Comparison of ENCODE assay signal across 21 cellular contexts in genomic region chr22:23085351-23085671, GRCh38. TPM values are rescaled to one million over a fixed set of nuclear protein-coding genes. Genes with fewer than 3 reads are reported as not detected.
DNase-seq lines count a peak whose midpoint lies in the region; ATAC-seq, FAIRE-seq and TF ChIP-seq lines count a peak whose summit lies in the region.
"Had no signal": no experiment of that assay in that cellular context is flagged by ENCODE, and none has a peak within 500 bp of the region (broad histone marks: within the 10 kb centered on the region; RNA-seq: fewer than 3 reads in every experiment).

No MANE protein-coding gene starts in this region.

- no peak overlapping the region for H3K23ac ChIP-seq in trophoblast cell (ENCODE audit: low read length)

- no peak overlapping the region for H4K8ac ChIP-seq in trophoblast cell (ENCODE audit: low read depth, low read length)

- no peak for TF ChIP-seq EP300 in K562 (IDR thresholded peaks at IDR 0.05; ENCODE audit: low read length)
- no peak for TF ChIP-seq EP300 in transverse colon (IDR thresholded peaks at IDR 0.05; ENCODE audit: low read depth)

- H3K27ac ChIP-seq in K562 (ENCODE audit: extremely low read depth, low read depth, low read length) (no peak overlapping the region), trophoblast cell (ENCODE audit: low read depth, low read length) (no peak overlapping the region), transverse colon (no peak overlapping the region)

- CTCF ChIA-PET in K562 (lab: Yijun Ruan, JAX; ENCODE audit: low intra/inter-chr PET ratio): no interaction called here

- no peak overlapping the region for H2AFZ ChIP-seq in K562 (ENCODE audit: low read depth, low read length)
- H2AFZ ChIP-seq in trophoblast cell (ENCODE audit: insufficient read depth, low read length, poor library complexity): no peak overlapping the region
- H2AFZ ChIP-seq: GM23338 had no signal

- H4K20me1 ChIP-seq in K562 (replicated peaks; ENCODE audit: control insufficient read depth, insufficient read depth, low read length): peaks cover 76% of the 10 kb centered on the region

- no peak for TF ChIP-seq CTCF in K562 (IDR thresholded peaks at IDR 0.05 in 2 of 3, conservative IDR thresholded peaks at IDR 0.05 in 1 of 3; ENCODE audit: insufficient read depth in 2 of 3, low read depth in 1 of 3, low read length in 3 of 3)
- TF ChIP-seq CTCF in transverse colon (IDR thresholded peaks at IDR 0.05): no peak
- TF ChIP-seq CTCF in foreskin fibroblast (IDR thresholded peaks at IDR 0.05; ENCODE audit: low read depth, low read length): no peak

- H3K4me1 ChIP-seq in K562 (replicated peaks in 1 of 2; ENCODE audit: control insufficient read depth in 2 of 2, insufficient read depth in 2 of 2, low read length in 2 of 2) (peaks cover 17 to 38% of the 10 kb centered on the region in 2 experiments; a peak in 4 of 5 replicates), trophoblast cell (ENCODE audit: control insufficient read depth in 1 of 2, insufficient read depth in 2 of 2, low read length in 2 of 2) (no peaks in the 10 kb centered on the region), transverse colon (no peaks in the 10 kb centered on the region)

- H3K27me3 ChIP-seq in K562 (ENCODE audit: control insufficient read depth in 2 of 2, insufficient read depth in 2 of 2, low read length in 2 of 2) (peaks cover 74 to 88% of the 10 kb centered on the region in 2 experiments), trophoblast cell (ENCODE audit: insufficient read depth, low read length) (no peaks in the 10 kb centered on the region), transverse colon (no peaks in the 10 kb centered on the region)

- BruUV-seq in K562 (replicated peaks; lab: Mats Ljungman, UMichigan): no TSS peak

- H3K18ac ChIP-seq in trophoblast cell (ENCODE audit: low read length): no peak overlapping the region

- in situ Hi-C loops in G401 (cut with HindIII; ENCODE audit: low sequenced_read_pairs) (no loop called here), K562 (cut with MboI) (no loop called here), transverse colon (cut with MboI; ENCODE audit: low pct_ligation_motif_present in 1 of 4, low pct_unique_long_range_greater_than_20kb in 1 of 4, low sequenced_read_pairs in 3 of 4) (no loop called here)

- H3K9me3 ChIP-seq in K562 (replicated peaks; ENCODE audit: control insufficient read depth, insufficient read depth, low read depth, low read length) (no peaks in the 10 kb centered on the region), trophoblast cell (ENCODE audit: insufficient read depth, low read depth, low read length) (peaks cover 5% of the 10 kb centered on the region), transverse colon (no peaks in the 10 kb centered on the region)

- no peak; a peak in 1 of 4 replicates for TF ChIP-seq RAD21 in K562 (CRISPR knock-in tag; conservative IDR thresholded peaks at IDR 0.05 in 1 of 2, IDR thresholded peaks at IDR 0.05 in 1 of 2)

- no peak overlapping the region for H2BK5ac ChIP-seq in trophoblast cell (ENCODE audit: low read depth, low read length, poor library complexity)

- no peaks in the 10 kb centered on the region for H3K36me3 ChIP-seq in K562 (ENCODE audit: control insufficient read depth, insufficient read depth, low read length)
- H3K36me3 ChIP-seq in trophoblast cell (ENCODE audit: control insufficient read depth in 1 of 2, insufficient read depth in 2 of 2, low read length in 2 of 2): no peaks in the 10 kb centered on the region
- H3K36me3 ChIP-seq in transverse colon: no peaks in the 10 kb centered on the region

- no peak overlapping the region for H3K14ac ChIP-seq in trophoblast cell (ENCODE audit: low read length)

- H3K4me2 ChIP-seq in K562 (ENCODE audit: insufficient read depth, low read length): no peak overlapping the region
- no peak overlapping the region for H3K4me2 ChIP-seq in trophoblast cell (ENCODE audit: low read length)
- H3K4me2 ChIP-seq: GM23338 had no signal

- peak overlapping the region in 1 of 2 experiments; percentile 10; a peak in 1 of 4 replicates for H3K9ac ChIP-seq in K562 (ENCODE audit: insufficient read depth in 1 of 2, low read depth in 2 of 2, low read length in 2 of 2)
- H3K9ac ChIP-seq in trophoblast cell (ENCODE audit: low read length): peak overlapping the region; percentile 38

- no peak overlapping the region for H4K12ac ChIP-seq in trophoblast cell (ENCODE audit: low read depth, low read length)

- no peak overlapping the region for H2BK12ac ChIP-seq in trophoblast cell (ENCODE audit: low read length)

- H2BK120ac ChIP-seq in trophoblast cell (ENCODE audit: insufficient read depth, low read length, poor library complexity): no peak overlapping the region

- no peak for TF ChIP-seq POLR2A in K562 (conservative IDR thresholded peaks at IDR 0.05)
- no peak for TF ChIP-seq POLR2A in transverse colon (IDR thresholded peaks at IDR 0.05)

- intact Hi-C loops in K562 (cut with micrococcal nuclease) (no loop called here), transverse colon (cut with DNase I; ENCODE audit: low total_unique reads) (no loop called here)

- no peak overlapping the region for H2AK5ac ChIP-seq in trophoblast cell (ENCODE audit: low read length)

- H3K79me1 ChIP-seq in trophoblast cell (ENCODE audit: low read length): no peaks in the 10 kb centered on the region

- H3K79me2 ChIP-seq in K562 (ENCODE audit: control insufficient read depth, insufficient read depth, low read length) (no peaks in the 10 kb centered on the region), trophoblast cell (ENCODE audit: control insufficient read depth, insufficient read depth, low read length, poor library complexity) (no peaks in the 10 kb centered on the region)

- POLR2A ChIA-PET in K562 (lab: Yijun Ruan, JAX): interaction anchor here (0.6 to 9.9 kb wide), 11 partner anchors 12 to 469 kb away, joined by 3 to 178 read pairs (median 5); partner anchors contain the start of gene GNAZ

- WGBS in K562 (ENCODE audit: insufficient coverage, low coverage, missing lambda C conversion rate): 4% methylated on average over 3 of the region's 3 CpGs
- no CpG with 5 or more reads among the region's 3 CpGs for WGBS in trophoblast cell (ENCODE audit: extremely low coverage, insufficient coverage, insufficient read length)
- WGBS in transverse colon (ENCODE audit: low coverage in 1 of 2), 2 donors: 95% methylated on average over 3 of the region's 3 CpGs; no CpG with 5 or more reads in 1 of the 2 donors

- DNase-seq in G401 (ENCODE audit: low spot score) (peak; percentile 17), K562 (ENCODE audit: extremely low read depth in 1 of 4, low spot score in 3 of 4) (peak in 3 of 4 experiments; percentile 52 to 54 (median 54)), trophoblast cell (no peak), transverse colon (no peak), foreskin fibroblast (no peak)
- DNase-seq: Calu3; CD4-positive, alpha-beta T cell; CD8-positive, alpha-beta memory T cell; DMS153; DND-41; GDM1; H9 had no signal

- FAIRE-seq in K562 (lab: Jason Lieb, UNC): no peak
- FAIRE-seq: GM12878, GM19239 had no signal

- H4K91ac ChIP-seq in trophoblast cell (ENCODE audit: low read depth, low read length): no peak overlapping the region

- no peak overlapping the region for H3K4ac ChIP-seq in trophoblast cell (ENCODE audit: low read depth, low read length)

- H3K4me3 ChIP-seq in K562: no peak overlapping the region
- no peak overlapping the region for H3K4me3 ChIP-seq in trophoblast cell (ENCODE audit: low read depth, low read length)
- H3K4me3 ChIP-seq in transverse colon: no peak overlapping the region
- H3K4me3 ChIP-seq in foreskin fibroblast (ENCODE audit: low read depth in 1 of 2, low read length in 2 of 2): no peak overlapping the region
- H3K4me3 ChIP-seq: GM12878, GM23338 had no signal

- H3K9me1 ChIP-seq in K562 (ENCODE audit: control insufficient read depth, insufficient read depth, low read length): peaks cover 29% of the 10 kb centered on the region

- ATAC-seq in K562 (no peak), GM21360 (IDR thresholded peaks at IDR 0.05; ENCODE audit: unreplicated experiment) (no peak)
- ATAC-seq: GM12878, HCT116 had no signal

RNA-seq across cellular contexts. Expression of gene GNAZ, which starts 15.0 kb away (rescaled TPM):
- total RNA-seq in G401 (2014; rRNA removed; shearing (Covaris generic)): 13.0 and 17.2 TPM in 2 replicates
- total RNA-seq in K562 (2011; cell fraction: chromatin; rRNA removed; ENCODE audit: low replicate concordance): 0.79 and 1.2 TPM in 2 replicates
- total RNA-seq in K562 (2011; cell fraction: nucleolus; rRNA removed): 0.50 and 0.79 TPM in 2 replicates
- 0.29 and 0.46 TPM in 2 replicates for total RNA-seq in K562 (2011; cell fraction: nucleoplasm; rRNA removed)
- total RNA-seq in K562 (2014; rRNA removed): 0.14 and 0.24 TPM in 2 replicates
- 0.04 and 0.10 TPM in 2 replicates for total RNA-seq in K562 (2014; rRNA removed; fragmentation: Illumina TruSeq; extraction: Trizol)
- total RNA-seq in K562 (2015; rRNA removed; fragmentation: Illumina TruSeq; extraction: Trizol): 0.04 and 0.11 TPM in 2 replicates
- 0.22 and 0.74 TPM in 2 replicates for total RNA-seq in K562 (2021)
- polyA plus RNA-seq in K562 (2011; rRNA removed): 0.13 and 0.22 TPM in 2 replicates
- 0.15 and 0.31 TPM in 2 replicates for polyA plus RNA-seq in K562 (2011; cell fraction: cytosol; rRNA removed)
- polyA plus RNA-seq in K562 (2011; cell fraction: nucleus; rRNA removed): 0.35 and 0.60 TPM in 2 replicates
- 0.14 and 0.26 TPM in 2 replicates for polyA plus RNA-seq in K562 (2012)
- polyA plus RNA-seq in K562 (2014; fragmentation: Illumina TruSeq; extraction: Trizol): 0.12 and 0.13 TPM in 2 replicates
- not detected for polyA plus RNA-seq in K562 (2014; fragmentation: Nextera tagmentation; extraction: Ambion mirVana)
- polyA plus RNA-seq in K562 (2014; rRNA removed): 0.18 TPM in 1 of 2 replicates, not detected in the other
- polyA minus RNA-seq in K562 (2011; rRNA and poly(A)+ RNA removed): 0.21 and 0.32 TPM in 2 replicates
- polyA minus RNA-seq in K562 (2011; cell fraction: cytosol; rRNA and poly(A)+ RNA removed): 0.57 TPM in 1 of 2 replicates, not detected in the other
- 0.40 and 0.67 TPM in 2 replicates for polyA minus RNA-seq in K562 (2011; cell fraction: nucleus; rRNA and poly(A)+ RNA removed)
- polyA plus RNA-seq in trophoblast cell (2013): 0.89 and 1.0 TPM in 2 replicates
- 10 to 100 TPM in 2 of 4 donors, 1 to 10 TPM in 2; 2.7 to 14.7 (median 7.8) TPM for total RNA-seq in transverse colon

RNA-seq across cellular contexts. Expression of gene RSPH14, which starts 56.5 kb away (rescaled TPM):
- 1.7 TPM in 1 of 2 replicates, not detected in the other for total RNA-seq in G401 (2014; rRNA removed; shearing (Covaris generic))
- not detected in 2 replicates for total RNA-seq in K562 (2011; cell fraction: chromatin; rRNA removed; ENCODE audit: low replicate concordance)
- not detected in 2 replicates for total RNA-seq in K562 (2011; cell fraction: nucleolus; rRNA removed)
- not detected in 2 replicates for total RNA-seq in K562 (2011; cell fraction: nucleoplasm; rRNA removed)
- not detected in 2 replicates for total RNA-seq in K562 (2014; rRNA removed)
- total RNA-seq in K562 (2014; rRNA removed; fragmentation: Illumina TruSeq; extraction: Trizol): not detected in 2 replicates
- total RNA-seq in K562 (2015; rRNA removed; fragmentation: Illumina TruSeq; extraction: Trizol): not detected in 2 replicates
- not detected in 2 replicates for total RNA-seq in K562 (2021)
- 0.24 TPM in 1 of 2 replicates, not detected in the other for polyA plus RNA-seq in K562 (2011; rRNA removed)
- polyA plus RNA-seq in K562 (2011; cell fraction: cytosol; rRNA removed): not detected in 2 replicates
- 0.27 TPM in 1 of 2 replicates, not detected in the other for polyA plus RNA-seq in K562 (2011; cell fraction: nucleus; rRNA removed)
- not detected in 2 replicates for polyA plus RNA-seq in K562 (2012)
- polyA plus RNA-seq in K562 (2014; fragmentation: Illumina TruSeq; extraction: Trizol): not detected in 2 replicates
- under 1 TPM in 1 of 2 experiments, not detected in 1; 0.35 TPM for polyA plus RNA-seq in K562 (2014; fragmentation: Nextera tagmentation; extraction: Ambion mirVana)
- polyA plus RNA-seq in K562 (2014; rRNA removed): not detected in 2 replicates
- not detected in 2 replicates for polyA minus RNA-seq in K562 (2011; rRNA and poly(A)+ RNA removed)
- not detected in 2 replicates for polyA minus RNA-seq in K562 (2011; cell fraction: cytosol; rRNA and poly(A)+ RNA removed)
- polyA minus RNA-seq in K562 (2011; cell fraction: nucleus; rRNA and poly(A)+ RNA removed): not detected in 2 replicates
- polyA plus RNA-seq in trophoblast cell (2013): 0.07 and 0.16 TPM in 2 replicates
- under 1 TPM in 1 of 4 donors, not detected in 3; 0.32 TPM for total RNA-seq in transverse colon
- total RNA-seq: A172; A673; Calu3; CD8-positive, alpha-beta memory T cell; GM23338; H4; H9 had no signal
- polyA plus RNA-seq: CD14-positive monocyte had no signal

RNA-seq across cellular contexts. Expression of gene RAB36, which starts 60.0 kb away (rescaled TPM):
- total RNA-seq in G401 (2014; rRNA removed; shearing (Covaris generic)): 1.5 and 3.3 TPM in 2 replicates
- not detected in 2 replicates for total RNA-seq in K562 (2011; cell fraction: chromatin; rRNA removed; ENCODE audit: low replicate concordance)
- not detected in 2 replicates for total RNA-seq in K562 (2011; cell fraction: nucleolus; rRNA removed)
- not detected in 2 replicates for total RNA-seq in K562 (2011; cell fraction: nucleoplasm; rRNA removed)
- total RNA-seq in K562 (2014; rRNA removed) (0.04 and 0.50 TPM in 2 replicates), K562 (2014; rRNA removed; fragmentation: Illumina TruSeq; extraction: Trizol) (not detected in 2 replicates), K562 (2015; rRNA removed; fragmentation: Illumina TruSeq; extraction: Trizol) (not detected in 2 replicates), K562 (2021) (0.09 TPM in 1 of 2 replicates, not detected in the other), transverse colon (1 to 10 TPM in 1 of 4 donors, under 1 TPM in 2, not detected in 1; 0.37 to 1.1 (median 0.82) TPM)
- polyA plus RNA-seq in K562 (2011; rRNA removed) (0.01 and 0.04 TPM in 2 replicates), K562 (2014; fragmentation: Illumina TruSeq; extraction: Trizol) (not detected in 2 replicates), K562 (2014; fragmentation: Nextera tagmentation; extraction: Ambion mirVana) (under 1 TPM; 0.04 to 0.08 TPM), K562 (2014; rRNA removed) (0.08 TPM in 1 of 2 replicates, not detected in the other)
- polyA plus RNA-seq in K562 (2011; cell fraction: cytosol; rRNA removed): 0.58 TPM in 1 of 2 replicates, not detected in the other
- 0.06 TPM in 1 of 2 replicates, not detected in the other for polyA plus RNA-seq in K562 (2011; cell fraction: nucleus; rRNA removed)
- 0.08 and 0.18 TPM in 2 replicates for polyA plus RNA-seq in K562 (2012)
- 0.42 TPM in 1 of 2 replicates, not detected in the other for polyA minus RNA-seq in K562 (2011; rRNA and poly(A)+ RNA removed)
- not detected in 2 replicates for polyA minus RNA-seq in K562 (2011; cell fraction: cytosol; rRNA and poly(A)+ RNA removed)
- polyA minus RNA-seq in K562 (2011; cell fraction: nucleus; rRNA and poly(A)+ RNA removed): 0.11 and 0.40 TPM in 2 replicates
- 0.92 and 1.1 TPM in 2 replicates for polyA plus RNA-seq in trophoblast cell (2013)

Comparison
In these comparisons a context has a peak if more than half of its experiments do, and no peak if none do; other contexts are left out.
1. DNase-seq: peak in G401 (single experiment) and K562 (3 of 4); none in trophoblast cell (0 of 2), transverse colon (single experiment) and foreskin fibroblast (0 of 2).